13 cellular contexts compared by ENCODE assay signal in the genomic region with DNA sequence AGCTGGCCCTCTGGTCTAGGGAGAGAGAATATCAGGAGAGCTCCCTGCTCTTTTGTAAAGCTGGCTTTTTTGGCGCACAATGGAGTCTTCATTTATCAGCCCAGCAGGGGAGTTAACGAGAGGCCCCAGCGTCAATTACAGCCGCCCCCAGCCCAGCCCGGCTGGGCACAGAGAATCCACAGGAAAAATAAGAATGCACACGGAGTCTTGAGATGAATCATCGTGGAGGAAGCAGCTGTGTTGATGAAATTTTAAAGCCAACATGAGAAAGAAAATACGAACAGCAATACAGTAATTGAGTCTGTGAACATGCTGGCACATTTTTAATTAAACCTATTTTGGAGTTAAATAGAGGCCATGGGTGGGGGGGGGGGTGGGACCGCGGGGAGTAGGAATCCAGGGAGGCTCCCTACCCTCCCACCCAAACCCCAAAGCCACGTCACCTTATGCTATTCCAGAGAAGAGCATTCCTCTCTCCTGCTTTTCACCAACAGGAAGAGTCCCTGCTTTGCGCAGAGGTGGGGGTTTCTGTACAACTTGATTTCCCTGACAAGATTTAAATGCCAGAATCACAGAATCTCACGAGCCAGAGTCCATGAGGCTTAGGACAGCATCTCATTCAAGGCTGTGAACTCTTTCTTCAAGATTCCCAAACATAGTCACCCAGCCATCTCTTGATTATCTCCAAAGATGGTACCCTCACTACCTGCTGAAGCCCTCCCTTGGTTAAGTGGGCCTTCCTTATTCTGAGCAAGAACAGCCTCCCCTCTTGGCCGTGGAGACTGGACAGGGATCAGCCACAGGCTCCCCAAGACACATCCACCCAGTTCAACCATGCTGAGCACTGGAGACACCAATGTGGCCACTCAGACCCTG. TPM values are rescaled to one million over a fixed set of nuclear protein-coding genes. Genes with fewer than 3 reads are reported as not detected.
DNase-seq lines count a peak whose midpoint lies in the region; ATAC-seq and TF ChIP-seq lines count a peak whose summit lies in the region.
"Had no signal": no experiment of that assay in that cellular context is flagged by ENCODE, and none has a peak within 500 bp of the region (broad histone marks: within the 10 kb centered on the region; RNA-seq: fewer than 3 reads in every experiment).

No MANE protein-coding gene starts in this region.

- intact Hi-C loops in left cardiac atrium (cut with DNase I) (no loop called here), right lobe of liver (cut with DNase I) (no loop called here)

- ATAC-seq in left cardiac atrium (no peak), HG03135 (IDR thresholded peaks at IDR 0.05; ENCODE audit: unreplicated experiment) (no peak), right lobe of liver (no peak)
- ATAC-seq: activated naive CD8-positive, alpha-beta T cell treated with anti-CD3 and anti-CD28 coated beads, Interleukin-2, amount 50 U/mL, for 24 hours; CD8-positive, alpha-beta T cell; gastrocnemius medialis had no signal

- H3K27ac ChIP-seq in caudate nucleus (ENCODE audit: low read depth, low read length) (peak overlapping the region; percentile 37), right lobe of liver (no peak overlapping the region)
- H3K27ac ChIP-seq: gastrocnemius medialis, thoracic aorta had no signal

- no peak for TF ChIP-seq POLR2A in right lobe of liver (IDR thresholded peaks at IDR 0.05)

- TF ChIP-seq CTCF in right lobe of liver (IDR thresholded peaks at IDR 0.05) = no peak

- no peaks in the 10 kb centered on the region for H3K36me3 ChIP-seq in right lobe of liver
- H3K36me3 ChIP-seq: gastrocnemius medialis, thoracic aorta had no signal

- H3K4me3 ChIP-seq in right lobe of liver = no peak overlapping the region
- H3K4me3 ChIP-seq: gastrocnemius medialis, thoracic aorta had no signal

- H3K4me1 ChIP-seq in right lobe of liver = peaks cover 0 to 13% (median 3%) of the 10 kb centered on the region in 4 donors
- H3K4me1 ChIP-seq: gastrocnemius medialis had no signal

- H3K9me3 ChIP-seq in right lobe of liver = no peaks in the 10 kb centered on the region
- H3K9me3 ChIP-seq: gastrocnemius medialis, thoracic aorta had no signal

- H3K27me3 ChIP-seq in right lobe of liver = no peaks in the 10 kb centered on the region
- H3K27me3 ChIP-seq: gastrocnemius medialis had no signal

- DNase-seq in COR-L47 (lab: John Stamatoyannopoulos, UW) = peak; percentile 94
- peak; percentile 77 for DNase-seq in NCI-H146 (lab: John Stamatoyannopoulos, UW)
- peak in 1 of 61 donors; percentile 23 for DNase-seq in caudate nucleus (lab: John Stamatoyannopoulos, UW)
- DNase-seq in myocyte (ENCODE audit: low read depth) = peak; percentile 46
- no peak for DNase-seq in left cardiac atrium
- DNase-seq in putamen (ENCODE audit: low spot score) = no peak
- DNase-seq in right lobe of liver = no peak
- DNase-seq: activated CD4-positive, alpha-beta T cell treated with anti-CD3 and anti-CD28 coated beads, Interleukin-2, amount 50 U/mL, for 1 hour; activated naive CD8-positive, alpha-beta T cell treated with anti-CD3 and anti-CD28 coated beads, Interleukin-2, amount 50 U/mL, for 24 hours; CD8-positive, alpha-beta T cell; gastrocnemius medialis had no signal

- WGBS in right lobe of liver (ENCODE audit: insufficient coverage, low coverage, low lambda C conversion rate, missing lambda C conversion rate) = 57% methylated on average over 9 of the region's 14 CpGs

RNA-seq across cellular contexts. Expression of gene CCNK, which starts 50.2 kb away (rescaled TPM):
- total RNA-seq in myocyte (18.6 and 20.8 TPM in 2 replicates), left cardiac atrium (10 to 100 TPM; 31.4 to 38.6 TPM), right lobe of liver (10 to 100 TPM; 11.8 to 23.4 (median 15.4) TPM)
- 38.2 TPM for polyA plus RNA-seq in myocyte (2012)

RNA-seq across cellular contexts. Expression of gene SETD3, which starts 50.8 kb away (rescaled TPM):
- total RNA-seq in myocyte (118 and 149 TPM in 2 replicates), left cardiac atrium (100 to 1,000 TPM in 1 of 2 donors, 10 to 100 TPM in 1; 77.7 to 116 TPM), right lobe of liver (10 to 100 TPM; 24.7 to 42.0 (median 28.8) TPM)
- 46.8 TPM for polyA plus RNA-seq in myocyte (2012)

Comparison
In these comparisons a context has a peak if more than half of its experiments do, and no peak if none do; other contexts are left out.
1. DNase-seq: peak in COR-L47 (single experiment), NCI-H146 (single experiment) and myocyte (single experiment); none in left cardiac atrium (single experiment), putamen (single experiment) and right lobe of liver (0 of 3).